26 cellular contexts compared by ENCODE assay signal in genomic region chr11:20639688-20640087, GRCh38. TPM values are rescaled to one million over a fixed set of nuclear protein-coding genes. Genes with fewer than 3 reads are reported as not detected.
"Had no signal": no experiment of that assay in that cellular context is flagged by ENCODE, and none has a peak within 500 bp of the region (broad histone marks: within the 10 kb centered on the region; RNA-seq: fewer than 3 reads in every experiment).

No MANE protein-coding gene starts in this region.

- H3K4me1 ChIP-seq: left lung, lower lobe of right lung, pancreas, prostate gland, sigmoid colon, spleen, tibial nerve, uterus had no signal

- H3K27ac ChIP-seq: left lung, lower lobe of right lung, pancreas, prostate gland, sigmoid colon, spleen, tibial nerve, uterus had no signal

- H3K4me3 ChIP-seq: left lung, lower lobe of right lung, pancreas, prostate gland, sigmoid colon, spleen, tibial nerve, uterus had no signal

- H3K9me3 ChIP-seq: left lung, lower lobe of right lung, pancreas, prostate gland, sigmoid colon, spleen, tibial nerve, uterus had no signal

- DNase-seq: kidney glomerular epithelial cell; left cardiac atrium; left lung; lower lobe of right lung; mammary epithelial cell; mesenchymal stem cell; naive thymus-derived CD8-positive, alpha-beta T cell; pancreas; posterior cingulate gyrus; retina; right cardiac atrium; sigmoid colon; small intestine; spleen; stimulated activated CD4-positive, alpha-beta T cell treated with anti-CD3 and anti-CD28 coated beads, Interleukin-4, amount 100 ng/mL, for 24 hours; stimulated activated naive CD4-positive, alpha-beta T cell treated with Interleukin-2 at 50 U/mL for 16 hours; stimulated activated naive CD8-positive, alpha-beta T cell treated with anti-CD3 and anti-CD28 coated beads, Interleukin-15, amount 100 ng/mL, for 72 hours; uterus had no signal

- H3K36me3 ChIP-seq: left lung, lower lobe of right lung, pancreas, prostate gland, sigmoid colon, spleen, tibial nerve, uterus had no signal

- ATAC-seq: left cardiac atrium; left lung; lower lobe of right lung; naive thymus-derived CD8-positive, alpha-beta T cell; pancreas; right cardiac atrium; stimulated activated memory B cell treated with anti-CD40 and anti-IgM and Interleukin-4, amounts not matched to agents 10 μg/mL and 1 μg/mL and 100 μg/mL, for 72 hours; stimulated activated naive CD8-positive, alpha-beta T cell treated with anti-CD3 and anti-CD28 coated beads, Interleukin-15, amount 100 ng/mL, for 72 hours had no signal

- FAIRE-seq: keratinocyte, pancreas, small intestine had no signal

- H3K27me3 ChIP-seq: pancreas, sigmoid colon, tibial nerve, uterus had no signal

RNA-seq across cellular contexts. Expression of gene NELL1, which starts 29.7 kb away (rescaled TPM):
- total RNA-seq: left cardiac atrium; left lung; liver; mammary epithelial cell; naive thymus-derived CD8-positive, alpha-beta T cell; osteoblast; pancreas; tibial nerve; ureter had no signal
- polyA plus RNA-seq: keratinocyte; liver; mammary epithelial cell; naive thymus-derived CD8-positive, alpha-beta T cell; pancreas; right cardiac atrium; spleen had no signal

RNA-seq across cellular contexts. Expression of gene SLC6A5, which starts 40.3 kb away (rescaled TPM):
- total RNA-seq: left lung; liver; lower lobe of right lung; mucosa of gallbladder; naive thymus-derived CD8-positive, alpha-beta T cell; osteoblast; pancreas; right cardiac atrium; sigmoid colon; spleen; tibial nerve; ureter; uterus had no signal
- polyA plus RNA-seq: keratinocyte; liver; mammary epithelial cell; naive thymus-derived CD8-positive, alpha-beta T cell; pancreas; right cardiac atrium; spleen had no signal
